13 cellular contexts compared by ENCODE assay signal in genomic region chr2:25347205-25347815, GRCh38. TPM values are rescaled to one million over a fixed set of nuclear protein-coding genes. Genes with fewer than 3 reads are reported as not detected.
DNase-seq lines count a peak whose midpoint lies in the region; ATAC-seq and TF ChIP-seq lines count a peak whose summit lies in the region.
"Had no signal": no experiment of that assay in that cellular context is flagged by ENCODE, and none has a peak within 500 bp of the region (broad histone marks: within the 10 kb centered on the region; RNA-seq: fewer than 3 reads in every experiment).

No MANE protein-coding gene starts in this region.

- H3K27ac ChIP-seq in PC-9 = no peak overlapping the region
- no peak overlapping the region for H3K27ac ChIP-seq in brain microvascular endothelial cell
- H3K27ac ChIP-seq: parathyroid adenoma had no signal

- intact Hi-C loops in PC-9 (cut with micrococcal nuclease; ENCODE audit: unreplicated experiment) = no loop called here
- intact Hi-C loops in Calu3 (cut with micrococcal nuclease; ENCODE audit: unreplicated experiment) = no loop called here

- no peak overlapping the region for H3K4me3 Mint-ChIP-seq in T-helper 1 cell treated with Interleukin-12 subunit alpha and Interleukin-12 subunit beta and Interleukin-4 antibody, amounts not matched to agents 30 μg/mL and 1 μg/mL, for 36 hours
- H3K4me3 Mint-ChIP-seq in Calu3 (ENCODE audit: low read depth, unreplicated experiment) = no peak overlapping the region

- POLR2A ChIA-PET in PC-9 (lab: Charles Lee; ENCODE audit: unreplicated experiment) = no interaction called here

- no peaks in the 10 kb centered on the region for H3K27me3 ChIP-seq in PC-9 (ENCODE audit: insufficient read depth, low read depth)
- no peaks in the 10 kb centered on the region for H3K27me3 ChIP-seq in brain microvascular endothelial cell (replicated peaks)

- no peaks in the 10 kb centered on the region for H3K79me2 ChIP-seq in PC-9 (ENCODE audit: low read depth)
- H3K79me2 ChIP-seq: parathyroid adenoma had no signal

- peaks cover 4% of the 10 kb centered on the region for H3K27me3 Mint-ChIP-seq in T-helper 1 cell treated with Interleukin-12 subunit alpha and Interleukin-12 subunit beta and Interleukin-4 antibody, amounts not matched to agents 30 μg/mL and 1 μg/mL, for 36 hours (ENCODE audit: low read depth)
- peaks cover 24% of the 10 kb centered on the region for H3K27me3 Mint-ChIP-seq in Calu3 (ENCODE audit: unreplicated experiment)

- no peak overlapping the region for H2AFZ ChIP-seq in PC-9
- H2AFZ ChIP-seq: parathyroid adenoma had no signal

- BruUV-seq in PC-9 (replicated peaks; lab: Mats Ljungman, UMichigan) (no TSS peak), Calu3 (replicated peaks; lab: Mats Ljungman, UMichigan) (no TSS peak)

- TF ChIP-seq CTCF in PC-9 (conservative IDR thresholded peaks at IDR 0.05) (no peak), brain microvascular endothelial cell (IDR thresholded peaks at IDR 0.05; ENCODE audit: low read depth, low read length, missing control alignments) (no peak), Calu3 (IDR thresholded peaks at IDR 0.05; ENCODE audit: unreplicated experiment) (no peak)

- CTCF ChIA-PET in PC-9 (lab: Charles Lee) (interaction anchor here (0.9 to 1.2 kb wide), 2 partner anchors 13 to 15 kb away, joined by 3 to 16 read pairs; no protein-coding TSS in a partner anchor), Calu3 (lab: Charles Lee) (interaction anchor here (0.5 to 1.7 kb wide), 2 partner anchors 15 to 598 kb away, joined by 3 to 8 read pairs; no protein-coding TSS in a partner anchor)

- H3K9me3 Mint-ChIP-seq in T-helper 1 cell treated with Interleukin-12 subunit alpha and Interleukin-12 subunit beta and Interleukin-4 antibody, amounts not matched to agents 30 μg/mL and 1 μg/mL, for 36 hours = no peaks in the 10 kb centered on the region
- H3K9me3 Mint-ChIP-seq in Calu3 (ENCODE audit: low read depth, unreplicated experiment) = no peaks in the 10 kb centered on the region

- no peaks in the 10 kb centered on the region for H3K9me2 ChIP-seq in PC-9 (ENCODE audit: insufficient read depth)

- H3K4me2 ChIP-seq in PC-9 = peak overlapping the region; percentile 13; the same call in 1 of the 2 replicates

- in situ Hi-C loops in brain microvascular endothelial cell (cut with HindIII; ENCODE audit: low pct_ligation_motif_present, low sequenced_read_pairs) = no loop called here

- peak overlapping the region; percentile 8 for H3K27ac Mint-ChIP-seq in T-helper 1 cell treated with Interleukin-12 subunit alpha and Interleukin-12 subunit beta and Interleukin-4 antibody, amounts not matched to agents 30 μg/mL and 1 μg/mL, for 36 hours
- no peak overlapping the region for H3K27ac Mint-ChIP-seq in Calu3 (ENCODE audit: unreplicated experiment)

- DNase-seq in T-helper 1 cell = no peak
- peak; percentile 19 to 59 for DNase-seq in PC-9
- peak; percentile 7 for DNase-seq in brain microvascular endothelial cell
- peak; percentile 54 for DNase-seq in stimulated activated CD4-positive, alpha-beta T cell treated with anti-CD3 and anti-CD28 coated beads, Interleukin-4, amount 100 ng/mL, for 24 hours
- no peak for DNase-seq in Calu3
- DNase-seq: anterior cingulate cortex, left cardiac atrium, NCI-H510A treated with DMSO at 0.1 percent for 48 hours, T1000 had no signal

- no peaks in the 10 kb centered on the region for H3K9me3 ChIP-seq in PC-9 (ENCODE audit: insufficient read depth, low read depth)

- no peak overlapping the region for H3K4me3 ChIP-seq in PC-9
- no peak overlapping the region for H3K4me3 ChIP-seq in brain microvascular endothelial cell (ENCODE audit: low read depth, low read length)

- peaks cover 18% of the 10 kb centered on the region for H3K4me1 Mint-ChIP-seq in T-helper 1 cell treated with Interleukin-12 subunit alpha and Interleukin-12 subunit beta and Interleukin-4 antibody, amounts not matched to agents 30 μg/mL and 1 μg/mL, for 36 hours (ENCODE audit: low read depth)
- peaks cover 13% of the 10 kb centered on the region for H3K4me1 Mint-ChIP-seq in Calu3 (ENCODE audit: low read depth, unreplicated experiment)

- ATAC-seq in GM18502 (IDR thresholded peaks at IDR 0.05; ENCODE audit: poor library complexity, unreplicated experiment) (no peak), HG03520 (IDR thresholded peaks at IDR 0.05; ENCODE audit: unreplicated experiment) (no peak)

- H3K4me1 ChIP-seq in PC-9 (replicated peaks; ENCODE audit: insufficient read depth) = peaks cover 26% of the 10 kb centered on the region
- H3K4me1 ChIP-seq: parathyroid adenoma had no signal

- H3K36me3 ChIP-seq in PC-9 (ENCODE audit: low read depth) (no peaks in the 10 kb centered on the region), brain microvascular endothelial cell (replicated peaks) (no peaks in the 10 kb centered on the region)

- H3K36me3 Mint-ChIP-seq in T-helper 1 cell treated with Interleukin-12 subunit alpha and Interleukin-12 subunit beta and Interleukin-4 antibody, amounts not matched to agents 30 μg/mL and 1 μg/mL, for 36 hours (ENCODE audit: low read depth) = no peaks in the 10 kb centered on the region
- H3K36me3 Mint-ChIP-seq in Calu3 (ENCODE audit: insufficient read depth, unreplicated experiment) = peaks cover 5% of the 10 kb centered on the region

- H4K20me1 ChIP-seq in PC-9 (ENCODE audit: insufficient read depth) = no peaks in the 10 kb centered on the region

- H3F3A ChIP-seq in PC-9 (ENCODE audit: insufficient read depth, low read depth) = peaks cover 3% of the 10 kb centered on the region; the same call in 1 of the 2 replicates

RNA-seq across cellular contexts. Expression of gene DNMT3A, which starts 5.6 kb away (rescaled TPM):
- total RNA-seq in PC-9 (2021) (38.9 and 43.1 TPM in 2 replicates), Calu3 (2022) (32.8 and 35.7 TPM in 2 replicates)

Comparison
In these comparisons a context has a peak if more than half of its experiments do, and no peak if none do; other contexts are left out.
1. DNase-seq: peak in PC-9 (2 of 2), brain microvascular endothelial cell (single experiment) and stimulated activated CD4-positive, alpha-beta T cell treated with anti-CD3 and anti-CD28 coated beads, Interleukin-4, amount 100 ng/mL, for 24 hours (single experiment); none in T-helper 1 cell (0 of 5) and Calu3 (single experiment).